In genomic region chr11:3934658-3935057, GRCh38 we compare ENCODE assay signal across 23 cellular contexts.
DNase-seq lines count a peak whose midpoint lies in the region; ATAC-seq and TF ChIP-seq lines count a peak whose summit lies in the region.
"Had no signal": no experiment of that assay in that cellular context is flagged by ENCODE, and none has a peak within 500 bp of the region (broad histone marks: within the 10 kb centered on the region; RNA-seq: fewer than 3 reads in every experiment).

No MANE protein-coding gene starts in this region.

- H3K4me1 Mint-ChIP-seq in activated naive CD4-positive, alpha-beta T cell treated with anti-CD3 and anti-CD28 coated beads, Interleukin-2, amount 50 U/mL, for 24 hours: peaks cover 81% of the 10 kb centered on the region
- H3K4me1 Mint-ChIP-seq in activated naive CD4-positive, alpha-beta T cell treated with anti-CD3 and anti-CD28 coated beads for 36 hours (ENCODE audit: low read depth): peaks cover 43% of the 10 kb centered on the region
- peaks cover 83% of the 10 kb centered on the region for H3K4me1 Mint-ChIP-seq in CD8-positive, alpha-beta T cell (ENCODE audit: low read depth)

- no peak overlapping the region for H3K4me3 Mint-ChIP-seq in activated naive CD4-positive, alpha-beta T cell treated with anti-CD3 and anti-CD28 coated beads, Interleukin-2, amount 50 U/mL, for 24 hours
- no peak overlapping the region for H3K4me3 Mint-ChIP-seq in activated naive CD4-positive, alpha-beta T cell treated with anti-CD3 and anti-CD28 coated beads for 36 hours
- peak overlapping the region; percentile 35 for H3K4me3 Mint-ChIP-seq in CD8-positive, alpha-beta T cell
- H3K4me3 Mint-ChIP-seq: activated CD4-positive, alpha-beta T cell treated with anti-CD3 and anti-CD28 coated beads, Interleukin-2, amount 10 ng/mL, durations not matched to agents 24 days and 14 days; dendritic cell treated with granulocyte-macrophage colony-stimulating factor and Interleukin-4, amounts not matched to agents 40 ng/mL and 50 ng/mL, for 4 days; IgD-negative memory B cell had no signal

- H3K27me3 Mint-ChIP-seq in activated naive CD4-positive, alpha-beta T cell treated with anti-CD3 and anti-CD28 coated beads, Interleukin-2, amount 50 U/mL, for 24 hours: no peaks in the 10 kb centered on the region
- H3K27me3 Mint-ChIP-seq in activated naive CD4-positive, alpha-beta T cell treated with anti-CD3 and anti-CD28 coated beads for 36 hours (ENCODE audit: low read depth): no peaks in the 10 kb centered on the region
- H3K27me3 Mint-ChIP-seq in CD8-positive, alpha-beta T cell (ENCODE audit: low read depth): no peaks in the 10 kb centered on the region
- H3K27me3 Mint-ChIP-seq: activated CD4-positive, alpha-beta T cell treated with anti-CD3 and anti-CD28 coated beads, Interleukin-2, amount 10 ng/mL, durations not matched to agents 24 days and 14 days; dendritic cell treated with granulocyte-macrophage colony-stimulating factor and Interleukin-4, amounts not matched to agents 40 ng/mL and 50 ng/mL, for 4 days; IgD-negative memory B cell had no signal

- TF ChIP-seq POLR2A in gastrocnemius medialis (IDR thresholded peaks at IDR 0.05): no peak

- H3K9me3 ChIP-seq in CD8-positive, alpha-beta T cell (ENCODE audit: low read length): no peaks in the 10 kb centered on the region
- H3K9me3 ChIP-seq in gastrocnemius medialis: no peaks in the 10 kb centered on the region
- H3K9me3 ChIP-seq: body of pancreas, heart left ventricle had no signal

- no peaks in the 10 kb centered on the region for H3K36me3 ChIP-seq in CD8-positive, alpha-beta T cell (ENCODE audit: insufficient read depth, low read length)
- H3K36me3 ChIP-seq in gastrocnemius medialis: no peaks in the 10 kb centered on the region
- H3K36me3 ChIP-seq: heart left ventricle had no signal

- H3K4me3 ChIP-seq in CD8-positive, alpha-beta T cell (ENCODE audit: low read depth, low read length): no peak overlapping the region
- H3K4me3 ChIP-seq in gastrocnemius medialis: no peak overlapping the region
- H3K4me3 ChIP-seq: body of pancreas, heart left ventricle had no signal

- no peak overlapping the region for H3K27ac ChIP-seq in CD8-positive, alpha-beta T cell (ENCODE audit: low read depth, low read length)
- H3K27ac ChIP-seq in gastrocnemius medialis: peak overlapping the region; percentile 36 to 86 (median 61)
- H3K27ac ChIP-seq: body of pancreas, heart left ventricle had no signal

- H3K9me3 Mint-ChIP-seq in activated naive CD4-positive, alpha-beta T cell treated with anti-CD3 and anti-CD28 coated beads, Interleukin-2, amount 50 U/mL, for 24 hours: no peaks in the 10 kb centered on the region
- no peaks in the 10 kb centered on the region for H3K9me3 Mint-ChIP-seq in activated naive CD4-positive, alpha-beta T cell treated with anti-CD3 and anti-CD28 coated beads for 36 hours
- H3K9me3 Mint-ChIP-seq in CD8-positive, alpha-beta T cell: no peaks in the 10 kb centered on the region
- H3K9me3 Mint-ChIP-seq: activated CD4-positive, alpha-beta T cell treated with anti-CD3 and anti-CD28 coated beads, Interleukin-2, amount 10 ng/mL, durations not matched to agents 24 days and 14 days; dendritic cell treated with granulocyte-macrophage colony-stimulating factor and Interleukin-4, amounts not matched to agents 40 ng/mL and 50 ng/mL, for 4 days; IgD-negative memory B cell had no signal

- DNase-seq in activated naive CD4-positive, alpha-beta T cell treated with anti-CD3 and anti-CD28 coated beads for 36 hours: no peak
- DNase-seq in CD8-positive, alpha-beta T cell: no peak
- DNase-seq in amniotic epithelial cell (ENCODE audit: low read depth) (peak; percentile 59), gastrocnemius medialis (peak in 1 of 2 donors; percentile 50), DMS114 treated with DMSO at 0.1 percent for 48 hours (lab: John Stamatoyannopoulos, UW; ENCODE audit: unreplicated experiment) (no peak), DMS79 treated with DMSO at 0.1 percent for 48 hours (lab: John Stamatoyannopoulos, UW) (no peak)
- DNase-seq in activated CD8-positive, alpha-beta memory T cell treated with anti-CD3 and anti-CD28 coated beads, Interleukin-2, amount 50 U/mL, for 48 hours: no peak
- DNase-seq: activated CD4-positive, alpha-beta T cell treated with anti-CD3 and anti-CD28 coated beads, Interleukin-2, amount 10 ng/mL, durations not matched to agents 24 days and 14 days; activated naive CD4-positive, alpha-beta T cell treated with anti-CD3 and anti-CD28 coated beads, Interleukin-2, amount 50 U/mL, for 16 hours; body of pancreas; DMS79; heart left ventricle; MM.1S; NCI-H1436; NCI-H2171; NCI-H526; RPMI8226; stimulated activated CD8-positive, alpha-beta memory T cell treated with anti-CD3 and anti-CD28 coated beads, Interleukin-4, amount 100 ng/mL, for 48 hours; substantia nigra had no signal

- CTCF ChIA-PET in activated naive CD4-positive, alpha-beta T cell treated with anti-CD3 and anti-CD28 coated beads for 36 hours (lab: Charles Lee): interaction anchor here (0.7 kb wide), 1 partner anchor 81 kb away, joined by 3 read pairs; no protein-coding TSS in a partner anchor
- CTCF ChIA-PET in CD8-positive, alpha-beta T cell (lab: Charles Lee): interaction anchor here (1.2 to 2.8 kb wide), 2 partner anchors 80 to 138 kb away, joined by 5 to 8 read pairs; partner anchors contain the start of gene STIM1

- intact Hi-C loops in activated naive CD4-positive, alpha-beta T cell treated with anti-CD3 and anti-CD28 coated beads for 36 hours (cut with micrococcal nuclease): no loop called here
- intact Hi-C loops in CD8-positive, alpha-beta T cell (cut with DNase I, micrococcal nuclease): loop anchor here in 1 of 2 experiments (5.0 kb wide), 1 partner anchor 38 kb away; no protein-coding TSS in a partner anchor
- intact Hi-C loops in gastrocnemius medialis (cut with DNase I; ENCODE audit: low total_unique reads): no loop called here

- peaks cover 2% of the 10 kb centered on the region for H3K36me3 Mint-ChIP-seq in activated naive CD4-positive, alpha-beta T cell treated with anti-CD3 and anti-CD28 coated beads, Interleukin-2, amount 50 U/mL, for 24 hours
- H3K36me3 Mint-ChIP-seq in activated naive CD4-positive, alpha-beta T cell treated with anti-CD3 and anti-CD28 coated beads for 36 hours (ENCODE audit: low read depth): no peaks in the 10 kb centered on the region
- peaks cover 24% of the 10 kb centered on the region for H3K36me3 Mint-ChIP-seq in CD8-positive, alpha-beta T cell

- peak overlapping the region; percentile 66 for H3K27ac Mint-ChIP-seq in activated naive CD4-positive, alpha-beta T cell treated with anti-CD3 and anti-CD28 coated beads, Interleukin-2, amount 50 U/mL, for 24 hours
- no peak overlapping the region for H3K27ac Mint-ChIP-seq in activated naive CD4-positive, alpha-beta T cell treated with anti-CD3 and anti-CD28 coated beads for 36 hours
- peak overlapping the region; percentile 83 for H3K27ac Mint-ChIP-seq in CD8-positive, alpha-beta T cell
- H3K27ac Mint-ChIP-seq: activated CD4-positive, alpha-beta T cell treated with anti-CD3 and anti-CD28 coated beads, Interleukin-2, amount 10 ng/mL, durations not matched to agents 24 days and 14 days; dendritic cell treated with granulocyte-macrophage colony-stimulating factor and Interleukin-4, amounts not matched to agents 40 ng/mL and 50 ng/mL, for 4 days had no signal

- no peaks in the 10 kb centered on the region for H3K27me3 ChIP-seq in CD8-positive, alpha-beta T cell (ENCODE audit: insufficient read depth, low read length)
- H3K27me3 ChIP-seq in gastrocnemius medialis: no peaks in the 10 kb centered on the region
- H3K27me3 ChIP-seq: body of pancreas, heart left ventricle had no signal

- no peak for TF ChIP-seq CTCF in CD8-positive, alpha-beta T cell (IDR thresholded peaks at IDR 0.05)
- no peak for TF ChIP-seq CTCF in gastrocnemius medialis (IDR thresholded peaks at IDR 0.05 in 4 of 5, conservative IDR thresholded peaks at IDR 0.05 in 1 of 5)

- in situ Hi-C loops in gastrocnemius medialis (cut with MboI; ENCODE audit: low sequenced_read_pairs in 4 of 4): loop anchor here in 1 of 4 donors (10.0 kb wide), 2 partner anchors 60 to 70 kb away; no protein-coding TSS in a partner anchor

- POLR2A ChIA-PET in CD8-positive, alpha-beta T cell (lab: Charles Lee): no interaction called here

- H3K4me1 ChIP-seq in CD8-positive, alpha-beta T cell (ENCODE audit: insufficient read depth, low read length): peaks cover 45% of the 10 kb centered on the region
- peaks cover 84 to 88% of the 10 kb centered on the region in 2 donors for H3K4me1 ChIP-seq in gastrocnemius medialis

- ATAC-seq in CD8-positive, alpha-beta T cell: no peak
- peak in 1 of 2 donors; percentile 35 for ATAC-seq in gastrocnemius medialis
- ATAC-seq: body of pancreas, left lobe of liver had no signal
